8 cellular contexts compared by ENCODE assay signal in the genomic region with DNA sequence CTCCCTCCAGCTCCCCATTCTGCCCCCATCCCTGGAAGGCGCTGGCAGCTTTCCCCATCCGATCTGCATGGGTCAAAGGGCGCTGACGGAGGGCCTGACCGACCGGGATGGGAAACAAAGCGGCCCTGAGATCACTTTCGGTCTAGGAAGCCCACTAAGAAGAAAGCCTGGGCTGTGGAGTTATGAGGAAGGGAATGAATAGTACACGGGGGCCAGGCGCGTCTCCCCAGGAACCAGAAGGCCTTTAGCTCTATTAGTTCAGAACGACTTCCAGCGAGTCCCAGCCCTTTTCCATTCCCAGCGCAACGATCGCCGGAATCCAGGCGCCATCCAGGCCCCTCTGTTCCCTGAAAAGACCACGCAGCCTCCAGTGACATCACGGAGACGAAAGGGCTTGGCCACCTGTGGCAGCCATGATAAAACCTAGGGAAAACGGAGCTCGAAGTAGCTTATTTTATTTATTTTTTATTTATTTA.
A peak's percentile ranks its signal among the peaks of the same experiment; 100 is the strongest.
DNase-seq lines count a peak whose midpoint lies in the region; ATAC-seq and TF ChIP-seq lines count a peak whose summit lies in the region.

No MANE protein-coding gene starts in this region.

- TF ChIP-seq CTCF in left ventricle myocardium inferior (IDR thresholded peaks at IDR 0.05; ENCODE audit: borderline replicate concordance) (no peak), type B pancreatic cell (conservative IDR thresholded peaks at IDR 0.05) (no peak)

- H3K27me3 ChIP-seq in left ventricle myocardium inferior (ENCODE audit: low read depth): peaks cover 9% of the 10 kb centered on the region

- H3K36me3 ChIP-seq in left ventricle myocardium inferior: no peaks in the 10 kb centered on the region

- H3K4me3 ChIP-seq in left ventricle myocardium inferior: peak overlapping the region; percentile 76

- H3K4me3 Mint-ChIP-seq in activated naive CD8-positive, alpha-beta T cell treated with anti-CD3 and anti-CD28 coated beads, Interleukin-2, amount 10 ng/mL, durations not matched to agents 7 days and 5 days: peak overlapping the region; percentile 92
- H3K4me3 Mint-ChIP-seq in type B pancreatic cell: peak overlapping the region; percentile 98

- no peak for DNase-seq in left ventricle myocardium inferior
- no peak for DNase-seq in Right ventricle myocardium inferior (ENCODE audit: missing footprints)
- no peak for DNase-seq in activated naive CD8-positive, alpha-beta T cell treated with anti-CD3 and anti-CD28 coated beads, Interleukin-2, amount 10 ng/mL, durations not matched to agents 7 days and 5 days
- DNase-seq in left kidney (ENCODE audit: low read depth, low spot score): peak; percentile 60
- DNase-seq in type B pancreatic cell (ENCODE audit: extremely low spot score, unreplicated experiment): no peak

- peaks cover 14% of the 10 kb centered on the region for H3K4me1 Mint-ChIP-seq in activated naive CD8-positive, alpha-beta T cell treated with anti-CD3 and anti-CD28 coated beads, Interleukin-2, amount 10 ng/mL, durations not matched to agents 7 days and 5 days
- H3K4me1 Mint-ChIP-seq in type B pancreatic cell (ENCODE audit: unreplicated experiment): peaks cover 13% of the 10 kb centered on the region

- H3K27ac ChIP-seq in left ventricle myocardium inferior (replicated peaks): peak overlapping the region; percentile 83

- peak overlapping the region; percentile 89 for H3K27ac Mint-ChIP-seq in activated naive CD8-positive, alpha-beta T cell treated with anti-CD3 and anti-CD28 coated beads, Interleukin-2, amount 10 ng/mL, durations not matched to agents 7 days and 5 days
- peak overlapping the region; percentile 91 for H3K27ac Mint-ChIP-seq in type B pancreatic cell

- H3K9me3 Mint-ChIP-seq in activated naive CD8-positive, alpha-beta T cell treated with anti-CD3 and anti-CD28 coated beads, Interleukin-2, amount 10 ng/mL, durations not matched to agents 7 days and 5 days: no peaks in the 10 kb centered on the region
- peaks cover 9% of the 10 kb centered on the region for H3K9me3 Mint-ChIP-seq in type B pancreatic cell

- no peak for ATAC-seq in Right ventricle myocardium inferior
- ATAC-seq in activated naive CD8-positive, alpha-beta T cell treated with anti-CD3 and anti-CD28 coated beads, Interleukin-2, amount 10 ng/mL, durations not matched to agents 7 days and 5 days (ENCODE audit: low read depth): no peak
- no peak for ATAC-seq in HG02610 (IDR thresholded peaks at IDR 0.05; ENCODE audit: unreplicated experiment)
- no peak for ATAC-seq in GM21381 (IDR thresholded peaks at IDR 0.05; ENCODE audit: unreplicated experiment)
- no peak for ATAC-seq in GM21825 (IDR thresholded peaks at IDR 0.05; ENCODE audit: unreplicated experiment)

- no peaks in the 10 kb centered on the region for H3K27me3 Mint-ChIP-seq in activated naive CD8-positive, alpha-beta T cell treated with anti-CD3 and anti-CD28 coated beads, Interleukin-2, amount 10 ng/mL, durations not matched to agents 7 days and 5 days
- H3K27me3 Mint-ChIP-seq in type B pancreatic cell: no peaks in the 10 kb centered on the region

- POLR2A ChIA-PET in activated naive CD8-positive, alpha-beta T cell treated with anti-CD3 and anti-CD28 coated beads, Interleukin-2, amount 10 ng/mL, durations not matched to agents 7 days and 5 days (lab: Charles Lee): interaction anchor here (1.0 to 1.3 kb wide), 2 partner anchors 16 to 459 kb away, joined by 3 to 5 read pairs; partner anchors contain the start of gene XPA

- no peaks in the 10 kb centered on the region for H3K36me3 Mint-ChIP-seq in activated naive CD8-positive, alpha-beta T cell treated with anti-CD3 and anti-CD28 coated beads, Interleukin-2, amount 10 ng/mL, durations not matched to agents 7 days and 5 days
- peaks cover 9% of the 10 kb centered on the region for H3K36me3 Mint-ChIP-seq in type B pancreatic cell

- peaks cover 24% of the 10 kb centered on the region for H3K4me1 ChIP-seq in left ventricle myocardium inferior

- no peaks in the 10 kb centered on the region for H3K9me3 ChIP-seq in left ventricle myocardium inferior (replicated peaks)

- intact Hi-C loops in left ventricle myocardium inferior (cut with micrococcal nuclease) (no loop called here), Right ventricle myocardium inferior (cut with DNase I) (loop anchor here (5.0 kb wide), 1 partner anchor 380 kb away; no protein-coding TSS in a partner anchor)
